In genomic region chr5:759111-759741, GRCh38 we compare ENCODE assay signal across 8 cellular contexts. TPM values are rescaled to one million over a fixed set of nuclear protein-coding genes. Genes with fewer than 3 reads are reported as not detected.
A peak's percentile ranks its signal among the peaks of the same experiment; 100 is the strongest.
DNase-seq lines count a peak whose midpoint lies in the region; ATAC-seq and TF ChIP-seq lines count a peak whose summit lies in the region.

No MANE protein-coding gene starts in this region.

- WGBS in lower leg skin, 2 donors, result 26 to 27% methylated on average over 32 to 33 of the region's 33 CpGs

- ATAC-seq in GM19351 (IDR thresholded peaks at IDR 0.05; ENCODE audit: unreplicated experiment), result no peak

- peaks cover 7% of the 10 kb centered on the region for H3K4me1 Mint-ChIP-seq in activated naive CD8-positive, alpha-beta T cell treated with anti-CD3 and anti-CD28 coated beads for 36 hours

- H3K27ac Mint-ChIP-seq in activated naive CD8-positive, alpha-beta T cell treated with anti-CD3 and anti-CD28 coated beads for 36 hours, result no peak overlapping the region

- H3K27me3 Mint-ChIP-seq in activated naive CD8-positive, alpha-beta T cell treated with anti-CD3 and anti-CD28 coated beads for 36 hours, result no peaks in the 10 kb centered on the region

- TF ChIP-seq CTCF in 22Rv1 (IDR thresholded peaks at IDR 0.05), result peak; percentile 4; the same call in 1 of the 2 replicates
- TF ChIP-seq CTCF in lower leg skin (IDR thresholded peaks at IDR 0.05), result no peak

- no peak for TF ChIP-seq POLR2A in lower leg skin (IDR thresholded peaks at IDR 0.05)

- H3K4me3 ChIP-seq in lower leg skin (ENCODE audit: low read depth, poor library complexity, severe bottlenecking), result no peak overlapping the region

- H3K4me3 Mint-ChIP-seq in activated naive CD8-positive, alpha-beta T cell treated with anti-CD3 and anti-CD28 coated beads for 36 hours, result no peak overlapping the region

- intact Hi-C loops in lower leg skin (cut with DNase I; ENCODE audit: low total_unique reads), result no loop called here

- no peaks in the 10 kb centered on the region for H3K9me3 Mint-ChIP-seq in activated naive CD8-positive, alpha-beta T cell treated with anti-CD3 and anti-CD28 coated beads for 36 hours

- H3K27ac ChIP-seq in 22Rv1, result peak overlapping the region; percentile 50

- DNase-seq in NAMALWA (ENCODE audit: low spot score) (peak; percentile 41), lower leg skin (ENCODE audit: low spot score in 2 of 2) (peak; percentile 68 to 95), ureter (ENCODE audit: low spot score) (peak; percentile 91), iPS-NIHi7 (ENCODE audit: extremely low spot score) (no peak), hypothalamus (lab: John Stamatoyannopoulos, UW) (no peak)
- DNase-seq in activated naive CD8-positive, alpha-beta T cell treated with anti-CD3 and anti-CD28 coated beads for 36 hours, result peak; percentile 13

- H3K36me3 Mint-ChIP-seq in activated naive CD8-positive, alpha-beta T cell treated with anti-CD3 and anti-CD28 coated beads for 36 hours, result no peaks in the 10 kb centered on the region

RNA-seq across cellular contexts. Expression of gene ZDHHC11B, which starts 25.3 kb away (rescaled TPM):
- total RNA-seq in activated naive CD8-positive, alpha-beta T cell treated with anti-CD3 and anti-CD28 coated beads for 36 hours, result not detected
- 10 to 100 TPM in 1 of 4 donors, 1 to 10 TPM in 3; 2.5 to 19.0 (median 4.7) TPM for total RNA-seq in lower leg skin
- 15.6 TPM for total RNA-seq in ureter

Comparison
In these comparisons a context has a peak if more than half of its experiments do, and no peak if none do; other contexts are left out.
1. DNase-seq: peak in NAMALWA (single experiment), activated naive CD8-positive, alpha-beta T cell treated with anti-CD3 and anti-CD28 coated beads for 36 hours (single experiment), lower leg skin (2 of 2) and ureter (single experiment); none in iPS-NIHi7 (single experiment) and hypothalamus (0 of 51).